In the genomic region with DNA sequence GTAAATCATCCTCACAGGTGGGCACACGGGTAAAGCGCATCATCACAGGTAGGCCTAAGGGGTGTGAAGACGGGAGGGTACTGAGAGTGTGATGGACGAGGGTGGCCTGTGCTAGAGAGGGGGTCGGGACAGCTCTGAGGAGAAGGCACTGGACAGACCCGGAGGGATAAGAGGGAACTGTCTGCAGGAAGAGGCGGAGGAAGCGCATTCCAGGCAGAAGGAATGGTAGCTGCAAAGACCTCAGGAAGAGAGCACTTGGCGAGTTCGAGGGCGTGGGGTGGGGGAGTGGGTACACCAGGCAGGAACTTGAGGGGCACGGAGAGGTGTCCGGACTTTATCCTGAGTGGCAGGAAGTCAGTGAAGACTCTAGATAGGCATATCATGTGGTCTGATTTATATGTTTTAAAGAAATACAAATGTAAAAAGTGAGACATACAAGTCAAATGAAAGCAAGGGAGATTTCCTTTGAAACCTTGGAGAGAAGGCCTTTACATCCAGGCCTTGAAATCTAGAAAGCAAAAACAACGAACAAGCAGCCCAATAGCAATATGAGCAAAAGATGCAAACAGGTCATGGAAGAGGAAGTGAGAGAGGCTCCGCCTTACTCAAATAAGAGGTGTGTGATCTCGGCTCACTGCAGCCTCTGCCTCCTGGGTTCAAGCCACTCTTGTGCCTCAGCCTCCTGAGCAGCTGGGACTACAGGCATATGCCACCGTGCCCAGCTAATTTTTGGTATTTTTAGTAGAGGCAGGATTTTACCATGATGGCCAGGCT, we compare ENCODE assay signal across 8 cellular contexts. TPM values are rescaled to one million over a fixed set of nuclear protein-coding genes. Genes with fewer than 3 reads are reported as not detected.
DNase-seq lines count a peak whose midpoint lies in the region; ATAC-seq and TF ChIP-seq lines count a peak whose summit lies in the region.

No MANE protein-coding gene starts in this region.

- no peaks in the 10 kb centered on the region for H3F3A ChIP-seq in GM23248 (ENCODE audit: insufficient read depth)

- H3K4me3 ChIP-seq in GM12865 (ENCODE audit: low read depth, low read length) (no peak overlapping the region), BE2C (ENCODE audit: low read depth, low read length) (no peak overlapping the region), GM23248 (no peak overlapping the region), coronary artery (no peak overlapping the region)

- H4K20me1 ChIP-seq in GM23248 (ENCODE audit: insufficient read depth) = no peaks in the 10 kb centered on the region

- no peaks in the 10 kb centered on the region for H3K9me3 Mint-ChIP-seq in dendritic cell treated with granulocyte-macrophage colony-stimulating factor and Interleukin-4, amounts not matched to agents 40 ng/mL and 50 ng/mL, for 4 days

- H3K9me2 ChIP-seq in GM23248 (ENCODE audit: insufficient read depth) = no peaks in the 10 kb centered on the region

- no peak overlapping the region for H3K4me3 Mint-ChIP-seq in dendritic cell treated with granulocyte-macrophage colony-stimulating factor and Interleukin-4, amounts not matched to agents 40 ng/mL and 50 ng/mL, for 4 days

- H3K27me3 Mint-ChIP-seq in dendritic cell treated with granulocyte-macrophage colony-stimulating factor and Interleukin-4, amounts not matched to agents 40 ng/mL and 50 ng/mL, for 4 days = no peaks in the 10 kb centered on the region

- ATAC-seq in GM21526 (IDR thresholded peaks at IDR 0.05; ENCODE audit: low FRiP score, unreplicated experiment) = peak; percentile 43

- H3K36me3 ChIP-seq in BE2C = no peaks in the 10 kb centered on the region
- H3K36me3 ChIP-seq in GM23248 (ENCODE audit: low read depth) = no peaks in the 10 kb centered on the region

- intact Hi-C loops in dendritic cell treated with granulocyte-macrophage colony-stimulating factor and Interleukin-4, amounts not matched to agents 40 ng/mL and 50 ng/mL, for 4 days (cut with micrococcal nuclease) = no loop called here

- H2AFZ ChIP-seq in GM23248 = no peak overlapping the region

- peak overlapping the region; percentile 36 for H3K27ac Mint-ChIP-seq in dendritic cell treated with granulocyte-macrophage colony-stimulating factor and Interleukin-4, amounts not matched to agents 40 ng/mL and 50 ng/mL, for 4 days

- H3K79me2 ChIP-seq in GM23248 (ENCODE audit: insufficient read depth) = no peaks in the 10 kb centered on the region

- no peaks in the 10 kb centered on the region for H3K4me1 ChIP-seq in BE2C
- H3K4me1 ChIP-seq in GM23248 (ENCODE audit: insufficient read depth) = no peaks in the 10 kb centered on the region

- H3K4me1 Mint-ChIP-seq in dendritic cell treated with granulocyte-macrophage colony-stimulating factor and Interleukin-4, amounts not matched to agents 40 ng/mL and 50 ng/mL, for 4 days (ENCODE audit: low read depth) = peaks cover 21% of the 10 kb centered on the region

- 82 to 85% methylated on average over 17 of the region's 17 CpGs for WGBS in GM23248 (ENCODE audit: low coverage in 1 of 2, low lambda C conversion rate in 2 of 2, missing lambda C conversion rate in 2 of 2), 2 experiments

- H3K27ac ChIP-seq in GM23248 (no peak overlapping the region), coronary artery (no peak overlapping the region)

- H3K9me3 ChIP-seq in BE2C = no peaks in the 10 kb centered on the region
- H3K9me3 ChIP-seq in GM23248 (ENCODE audit: low read depth) = no peaks in the 10 kb centered on the region

- no peak overlapping the region for H3K4me2 ChIP-seq in GM23248 (ENCODE audit: unreplicated experiment)

- H3K27me3 ChIP-seq in BE2C (no peaks in the 10 kb centered on the region), GM23248 (replicated peaks; ENCODE audit: insufficient read depth) (no peaks in the 10 kb centered on the region)

- peak; percentile 58 for DNase-seq in GM12865 (ENCODE audit: low read depth)
- DNase-seq in MV-4-11 (lab: John Stamatoyannopoulos, UW) = peak; percentile 52
- DNase-seq in BE2C = no peak
- no peak for DNase-seq in GM23248
- no peak for DNase-seq in coronary artery (ENCODE audit: low spot score)
- DNase-seq in AML-193 (lab: John Stamatoyannopoulos, UW) = no peak

- in situ Hi-C loops in GM23248 (cut with MboI) = no loop called here

- no peak for TF ChIP-seq CTCF in GM12865 (IDR thresholded peaks at IDR 0.05; ENCODE audit: insufficient read depth, low read depth, low read length, missing control alignments)
- no peak for TF ChIP-seq CTCF in BE2C (IDR thresholded peaks at IDR 0.05; ENCODE audit: low read depth, low read length)
- TF ChIP-seq CTCF in coronary artery (IDR thresholded peaks at IDR 0.05) = no peak

- no peaks in the 10 kb centered on the region for H3K36me3 Mint-ChIP-seq in dendritic cell treated with granulocyte-macrophage colony-stimulating factor and Interleukin-4, amounts not matched to agents 40 ng/mL and 50 ng/mL, for 4 days (ENCODE audit: low read depth)

- H3K9ac ChIP-seq in GM23248 = no peak overlapping the region

RNA-seq across cellular contexts. Expression of gene LHPP, which starts 3.6 kb away (rescaled TPM):
- polyA plus RNA-seq in BE2C (2012; ENCODE audit: insufficient read depth, insufficient read length, low read depth) = 1.9 TPM
- 17.5 and 19.0 TPM in 2 replicates for total RNA-seq in GM23248 (2014; rRNA removed; shearing (Covaris generic))
- 22.4 and 22.9 TPM in 2 replicates for polyA plus RNA-seq in GM23248 (2016; fragmentation: Nextera tagmentation; extraction: Ambion mirVana)

RNA-seq across cellular contexts. Expression of gene NKX1-2, which starts 15.4 kb away (rescaled TPM):
- not detected for polyA plus RNA-seq in BE2C (2012; ENCODE audit: insufficient read depth, insufficient read length, low read depth)
- not detected in 2 replicates for total RNA-seq in GM23248 (2014; rRNA removed; shearing (Covaris generic))
- not detected in 2 replicates for polyA plus RNA-seq in GM23248 (2016; fragmentation: Nextera tagmentation; extraction: Ambion mirVana)

RNA-seq across cellular contexts. Expression of gene OAT, which starts 46.5 kb away (rescaled TPM):
- polyA plus RNA-seq in BE2C (2012; ENCODE audit: insufficient read depth, insufficient read length, low read depth) = 30.0 TPM
- total RNA-seq in GM23248 (2014; rRNA removed; shearing (Covaris generic)) = 225 and 232 TPM in 2 replicates
- polyA plus RNA-seq in GM23248 (2016; fragmentation: Nextera tagmentation; extraction: Ambion mirVana) = 263 and 269 TPM in 2 replicates

Comparison
In these comparisons a context has a peak if more than half of its experiments do, and no peak if none do; other contexts are left out.
1. DNase-seq: peak in GM12865 (single experiment) and MV-4-11 (single experiment); none in BE2C (single experiment), GM23248 (single experiment), coronary artery (single experiment) and AML-193 (0 of 2).